13 cellular contexts compared by ENCODE assay signal in genomic region chr17:82372063-82372590, GRCh38. TPM values are rescaled to one million over a fixed set of nuclear protein-coding genes. Genes with fewer than 3 reads are reported as not detected.
DNase-seq lines count a peak whose midpoint lies in the region; ATAC-seq and TF ChIP-seq lines count a peak whose summit lies in the region.
"Had no signal": no experiment of that assay in that cellular context is flagged by ENCODE, and none has a peak within 500 bp of the region (broad histone marks: within the 10 kb centered on the region; RNA-seq: fewer than 3 reads in every experiment).

No MANE protein-coding gene starts in this region.

- no peaks in the 10 kb centered on the region for H3K9me3 ChIP-seq in SJCRH30 (replicated peaks)
- no peaks in the 10 kb centered on the region for H3K9me3 ChIP-seq in right atrium auricular region
- no peaks in the 10 kb centered on the region for H3K9me3 ChIP-seq in upper lobe of right lung

- intact Hi-C loops in posterior vena cava (cut with DNase I) (no loop called here), upper lobe of right lung (cut with DNase I) (no loop called here)

- no peak for TF ChIP-seq CTCF in right atrium auricular region (IDR thresholded peaks at IDR 0.05)
- TF ChIP-seq CTCF in upper lobe of right lung (IDR thresholded peaks at IDR 0.05) = no peak

- no peaks in the 10 kb centered on the region for H3K36me3 ChIP-seq in SJCRH30
- no peaks in the 10 kb centered on the region for H3K36me3 ChIP-seq in right atrium auricular region
- no peaks in the 10 kb centered on the region for H3K36me3 ChIP-seq in upper lobe of right lung

- DNase-seq in SJCRH30 = peak in 1 of 2 experiments; percentile 22
- no peak for DNase-seq in right atrium auricular region (ENCODE audit: low spot score)
- DNase-seq in posterior vena cava (ENCODE audit: low spot score) = peak; percentile 71
- DNase-seq in amygdala (lab: John Stamatoyannopoulos, UW) = no peak
- DNase-seq in caudate nucleus (lab: John Stamatoyannopoulos, UW) = no peak
- no peak for DNase-seq in upper lobe of right lung
- no peak for DNase-seq in activated T-cell treated with anti-CD3 and anti-CD28 coated beads, Interleukin-2, amount 50 U/mL, for 4 hours
- DNase-seq: EL, HCEC 1CT, NCI-H526 treated with DMSO at 0.1 percent for 48 hours, occipital lobe had no signal

- no peaks in the 10 kb centered on the region for H3K9me3 Mint-ChIP-seq in activated T-cell treated with anti-CD3 and anti-CD28 coated beads, Interleukin-2, amount 50 U/mL, for 4 hours

- H3K27me3 ChIP-seq in SJCRH30 = no peaks in the 10 kb centered on the region
- peaks cover 0 to 17% of the 10 kb centered on the region in 2 donors for H3K27me3 ChIP-seq in right atrium auricular region
- peaks cover 72% of the 10 kb centered on the region for H3K27me3 ChIP-seq in upper lobe of right lung

- H3K27me3 Mint-ChIP-seq in activated T-cell treated with anti-CD3 and anti-CD28 coated beads, Interleukin-2, amount 50 U/mL, for 4 hours (ENCODE audit: low read depth) = peaks cover 44% of the 10 kb centered on the region

- H3K36me3 Mint-ChIP-seq in activated T-cell treated with anti-CD3 and anti-CD28 coated beads, Interleukin-2, amount 50 U/mL, for 4 hours (ENCODE audit: insufficient read depth) = no peaks in the 10 kb centered on the region

- no peak overlapping the region for H3K4me3 Mint-ChIP-seq in activated T-cell treated with anti-CD3 and anti-CD28 coated beads, Interleukin-2, amount 50 U/mL, for 4 hours

- H3K27ac ChIP-seq in SJCRH30 = no peak overlapping the region; the same call in 1 of the 2 replicates
- H3K27ac ChIP-seq in right atrium auricular region = peak overlapping the region in 1 of 2 donors; percentile 22
- H3K27ac ChIP-seq in caudate nucleus (ENCODE audit: low read depth, low read length) = no peak overlapping the region
- no peak overlapping the region for H3K27ac ChIP-seq in upper lobe of right lung

- peak overlapping the region; percentile 25; the same call in 1 of the 2 replicates for H3K4me3 ChIP-seq in GM08714 (ENCODE audit: low read length)
- H3K4me3 ChIP-seq in SJCRH30 = peak overlapping the region; percentile 60
- peak overlapping the region; percentile 33 to 43 for H3K4me3 ChIP-seq in right atrium auricular region
- H3K4me3 ChIP-seq in upper lobe of right lung = no peak overlapping the region

- H3K4me1 ChIP-seq in SJCRH30 = peaks cover 8% of the 10 kb centered on the region
- H3K4me1 ChIP-seq in right atrium auricular region = peaks cover 0 to 27% of the 10 kb centered on the region in 2 donors
- H3K4me1 ChIP-seq in upper lobe of right lung = peaks cover 10% of the 10 kb centered on the region

- H3K4me1 Mint-ChIP-seq in activated T-cell treated with anti-CD3 and anti-CD28 coated beads, Interleukin-2, amount 50 U/mL, for 4 hours (ENCODE audit: low read depth) = peaks cover 21% of the 10 kb centered on the region

- ATAC-seq in upper lobe of right lung = no peak
- no peak for ATAC-seq in activated T-cell treated with anti-CD3 and anti-CD28 coated beads, Interleukin-2, amount 50 U/mL, for 4 hours

RNA-seq across cellular contexts. Expression of gene UTS2R, which starts 0.6 kb away (rescaled TPM):
- total RNA-seq in SJCRH30 (2014; rRNA removed; shearing (Covaris generic)) = 8.0 and 8.3 TPM in 2 replicates
- 10 to 100 TPM in 1 of 2 donors, under 1 TPM in 1; 0.44 to 16.9 TPM for total RNA-seq in right atrium auricular region
- not detected for total RNA-seq in posterior vena cava
- not detected for total RNA-seq in upper lobe of right lung
- total RNA-seq in activated T-cell treated with anti-CD3 and anti-CD28 coated beads, Interleukin-2, amount 50 U/mL, for 4 hours = not detected
- total RNA-seq: occipital lobe, SK-MEL-5 had no signal

RNA-seq across cellular contexts. Expression of gene TEX19, which starts 13.1 kb away (rescaled TPM):
- total RNA-seq in SJCRH30 (2014; rRNA removed; shearing (Covaris generic)) = 1.0 and 1.4 TPM in 2 replicates
- not detected for total RNA-seq in right atrium auricular region
- not detected for total RNA-seq in posterior vena cava
- not detected for total RNA-seq in upper lobe of right lung
- under 1 TPM; 0.16 to 0.38 (median 0.25) TPM for total RNA-seq in activated T-cell treated with anti-CD3 and anti-CD28 coated beads, Interleukin-2, amount 50 U/mL, for 4 hours
- total RNA-seq: occipital lobe had no signal

RNA-seq across cellular contexts. Expression of gene SECTM1, which starts 38.6 kb away (rescaled TPM):
- 0.36 and 1.1 TPM in 2 replicates for total RNA-seq in SJCRH30 (2014; rRNA removed; shearing (Covaris generic))
- total RNA-seq in right atrium auricular region (1 to 10 TPM; 3.1 to 7.7 TPM), posterior vena cava (10 to 100 TPM; 10.3 to 14.5 TPM), upper lobe of right lung (26.4 TPM)
- total RNA-seq in activated T-cell treated with anti-CD3 and anti-CD28 coated beads, Interleukin-2, amount 50 U/mL, for 4 hours = 1 to 10 TPM; 2.6 to 3.8 (median 3.0) TPM

RNA-seq across cellular contexts. Expression of gene HEXD, which starts 46.0 kb away (rescaled TPM):
- total RNA-seq in SJCRH30 (2014; rRNA removed; shearing (Covaris generic)) = 8.9 and 14.2 TPM in 2 replicates
- total RNA-seq in right atrium auricular region = 10 to 100 TPM; 11.3 to 15.6 TPM
- total RNA-seq in posterior vena cava = 10 to 100 TPM; 10.0 to 16.4 TPM
- 49.1 TPM for total RNA-seq in upper lobe of right lung
- 10 to 100 TPM; 16.5 to 19.9 (median 19.0) TPM for total RNA-seq in activated T-cell treated with anti-CD3 and anti-CD28 coated beads, Interleukin-2, amount 50 U/mL, for 4 hours

RNA-seq across cellular contexts. Expression of gene OGFOD3, which starts 46.3 kb away (rescaled TPM):
- total RNA-seq in SJCRH30 (2014; rRNA removed; shearing (Covaris generic)) = 142 and 144 TPM in 2 replicates
- total RNA-seq in right atrium auricular region = 10 to 100 TPM; 26.4 to 32.4 TPM
- 10 to 100 TPM; 21.0 to 26.8 TPM for total RNA-seq in posterior vena cava
- 32.7 TPM for total RNA-seq in upper lobe of right lung
- 10 to 100 TPM; 23.2 to 29.1 (median 24.0) TPM for total RNA-seq in activated T-cell treated with anti-CD3 and anti-CD28 coated beads, Interleukin-2, amount 50 U/mL, for 4 hours
